ENCODE assay signal across 8 cellular contexts in genomic region chr6:13712485-13712990, GRCh38. TPM values are rescaled to one million over a fixed set of nuclear protein-coding genes. Genes with fewer than 3 reads are reported as not detected.
DNase-seq lines count a peak whose midpoint lies in the region; ATAC-seq and TF ChIP-seq lines count a peak whose summit lies in the region.

No MANE protein-coding gene starts in this region.

- H3K4me1 ChIP-seq in endodermal cell (ENCODE audit: control insufficient read depth, insufficient read depth, low read length): no peaks in the 10 kb centered on the region
- peaks cover 12 to 15% of the 10 kb centered on the region in 2 donors for H3K4me1 ChIP-seq in naive thymus-derived CD4-positive, alpha-beta T cell (ENCODE audit: control insufficient read depth in 2 of 2, insufficient read depth in 2 of 2, low read length in 2 of 2)

- peak overlapping the region; percentile 93 for H3K27ac ChIP-seq in endodermal cell (ENCODE audit: low read depth, low read length)
- peak overlapping the region; percentile 94 for H3K27ac ChIP-seq in naive thymus-derived CD4-positive, alpha-beta T cell (ENCODE audit: low read depth, low read length)

- H3K4me3 Mint-ChIP-seq in endodermal cell: peak overlapping the region; percentile 82
- H3K4me3 Mint-ChIP-seq in naive thymus-derived CD4-positive, alpha-beta T cell: peak overlapping the region; percentile 91 to 99 (median 98)

- H3K27ac Mint-ChIP-seq in endodermal cell: peak overlapping the region; percentile 94
- peak overlapping the region; percentile 93 to 99 (median 98) for H3K27ac Mint-ChIP-seq in naive thymus-derived CD4-positive, alpha-beta T cell

- POLR2A ChIA-PET in naive thymus-derived CD4-positive, alpha-beta T cell (lab: Charles Lee): interaction anchor here (0.8 to 5.9 kb wide), 19 partner anchors 9 to 181 kb away, joined by 3 to 101 read pairs (median 4); partner anchors contain the start of genes NOL7 and SIRT5

- H3K9me3 Mint-ChIP-seq in endodermal cell: peaks cover 17% of the 10 kb centered on the region
- H3K9me3 Mint-ChIP-seq in naive thymus-derived CD4-positive, alpha-beta T cell: peaks cover 0 to 9% (median 0%) of the 10 kb centered on the region in 11 donors

- no peak for ATAC-seq in naive thymus-derived CD4-positive, alpha-beta T cell
- ATAC-seq in GM19351 (IDR thresholded peaks at IDR 0.05; ENCODE audit: unreplicated experiment): no peak

- CTCF ChIA-PET in naive thymus-derived CD4-positive, alpha-beta T cell (lab: Charles Lee): interaction anchor here (0.8 to 1.7 kb wide), 6 partner anchors 14 to 138 kb away, joined by 3 to 4 read pairs (median 3); partner anchors contain the start of genes NOL7 and SIRT5

- H3K36me3 Mint-ChIP-seq in endodermal cell (ENCODE audit: low read depth): no peaks in the 10 kb centered on the region
- peaks cover 0 to 12% (median 0%) of the 10 kb centered on the region in 5 donors for H3K36me3 Mint-ChIP-seq in naive thymus-derived CD4-positive, alpha-beta T cell

- DNase-seq in OCI-M1 (lab: John Stamatoyannopoulos, UW) (peak; percentile 74), endodermal cell (no peak), NCI-H2081 (lab: John Stamatoyannopoulos, UW) (no peak), DMS114 treated with DMSO at 0.1 percent for 48 hours (lab: John Stamatoyannopoulos, UW; ENCODE audit: unreplicated experiment) (no peak)
- DNase-seq in naive thymus-derived CD4-positive, alpha-beta T cell: peak in 1 of 9 donors; percentile 21
- DNase-seq in activated effector memory CD4-positive, alpha-beta T cell treated with Interleukin-2 at 50 U/mL for 16 hours: no peak

- H3K36me3 ChIP-seq in endodermal cell (ENCODE audit: control insufficient read depth, insufficient read depth, low read length): peaks cover under 1% of the 10 kb centered on the region
- no peaks in the 10 kb centered on the region for H3K36me3 ChIP-seq in naive thymus-derived CD4-positive, alpha-beta T cell (ENCODE audit: control insufficient read depth in 2 of 3, insufficient read depth in 3 of 3, low read length in 3 of 3)

- peak overlapping the region; percentile 61 for H3K4me3 ChIP-seq in GM12875 (ENCODE audit: low read depth, low read length)
- peak overlapping the region; percentile 94 for H3K4me3 ChIP-seq in endodermal cell (ENCODE audit: low read length)
- peak overlapping the region; percentile 76 for H3K4me3 ChIP-seq in naive thymus-derived CD4-positive, alpha-beta T cell (ENCODE audit: low read length)

- peaks cover 32% of the 10 kb centered on the region for H3K4me1 Mint-ChIP-seq in endodermal cell
- H3K4me1 Mint-ChIP-seq in naive thymus-derived CD4-positive, alpha-beta T cell: peaks cover 25 to 55% (median 41%) of the 10 kb centered on the region in 7 donors

- intact Hi-C loops in naive thymus-derived CD4-positive, alpha-beta T cell (cut with micrococcal nuclease): loop anchor here (1.0 to 5.0 kb wide), 13 partner anchors 13 to 1535 kb away; partner anchors contain the start of genes MCUR1 (in 2 of the 2), NOL7 (in 2 of the 2), GFOD1 (in 1 of the 2) and JARID2 (in 1 of the 2)

- H3K9ac ChIP-seq in endodermal cell (ENCODE audit: extremely low read depth, low read length, poor library complexity, severe bottlenecking): peak overlapping the region; percentile 71

- no peak for TF ChIP-seq CTCF in GM12875 (IDR thresholded peaks at IDR 0.05; ENCODE audit: borderline replicate concordance, insufficient read depth, low read depth, low read length)
- no peak for TF ChIP-seq CTCF in endodermal cell (conservative IDR thresholded peaks at IDR 0.05)

- WGBS in endodermal cell (ENCODE audit: insufficient coverage in 1 of 2, insufficient read length in 1 of 2), 2 experiments: 43 to 52% methylated on average over 6 to 8 of the region's 8 CpGs

- peaks cover 10% of the 10 kb centered on the region for H3K9me3 ChIP-seq in endodermal cell (ENCODE audit: control insufficient read depth, low read length)
- no peaks in the 10 kb centered on the region for H3K9me3 ChIP-seq in naive thymus-derived CD4-positive, alpha-beta T cell (ENCODE audit: control insufficient read depth in 2 of 3, low read length in 3 of 3)

- no peaks in the 10 kb centered on the region for H3K27me3 ChIP-seq in endodermal cell (ENCODE audit: control insufficient read depth, insufficient read depth, low read length, poor library complexity, severe bottlenecking)
- no peaks in the 10 kb centered on the region for H3K27me3 ChIP-seq in naive thymus-derived CD4-positive, alpha-beta T cell (ENCODE audit: control insufficient read depth in 2 of 2, insufficient read depth in 2 of 2, low read length in 2 of 2)

- no peaks in the 10 kb centered on the region for H3K27me3 Mint-ChIP-seq in endodermal cell (ENCODE audit: insufficient read depth)
- no peaks in the 10 kb centered on the region for H3K27me3 Mint-ChIP-seq in naive thymus-derived CD4-positive, alpha-beta T cell

RNA-seq across cellular contexts. Expression of gene RANBP9, which starts 0.9 kb away (rescaled TPM):
- 10 to 100 TPM; 43.7 to 45.4 TPM for total RNA-seq in endodermal cell
- polyA plus RNA-seq in endodermal cell (2013, experiment 1 of 2): 39.4 TPM
- polyA plus RNA-seq in endodermal cell (2013, experiment 2 of 2): 39.3 TPM
- total RNA-seq in naive thymus-derived CD4-positive, alpha-beta T cell: 10 to 100 TPM; 45.4 to 56.9 (median 49.2) TPM
- polyA plus RNA-seq in naive thymus-derived CD4-positive, alpha-beta T cell: 1 to 10 TPM; 2.7 to 3.5 TPM
